ENCODE assay signal across 17 cellular contexts in genomic region chr15:100765458-100766224, GRCh38.
A peak's percentile ranks its signal among the peaks of the same experiment; 100 is the strongest.
DNase-seq lines count a peak whose midpoint lies in the region; ATAC-seq and TF ChIP-seq lines count a peak whose summit lies in the region.
"Had no signal": no experiment of that assay in that cellular context is flagged by ENCODE, and none has a peak within 500 bp of the region (broad histone marks: within the 10 kb centered on the region; RNA-seq: fewer than 3 reads in every experiment).

No MANE protein-coding gene starts in this region.

- peak; percentile 16 for DNase-seq in GM13976 (ENCODE audit: low spot score)
- peak; percentile 68 for DNase-seq in RWPE2 (ENCODE audit: low spot score)
- DNase-seq in endodermal cell, result peak; percentile 39
- DNase-seq in neuronal stem cell (ENCODE audit: low spot score), result no peak
- DNase-seq in RKO (ENCODE audit: low spot score), result no peak
- no peak for DNase-seq in T-helper 1 cell
- DNase-seq in hippocampal formation (lab: John Stamatoyannopoulos, UW), result no peak
- DNase-seq: activated CD4-positive, alpha-beta T cell treated with anti-CD3 and anti-CD28 coated beads for 48 hours; activated naive CD4-positive, alpha-beta T cell treated with anti-CD3 and anti-CD28 coated beads, Interleukin-2, amount 10 ng/mL, durations not matched to agents 7 days and 5 days; NCI-H1436 treated with DMSO at 0.1 percent for 48 hours; Right ventricle myocardium superior; stimulated activated naive CD8-positive, alpha-beta T cell treated with anti-CD3 and anti-CD28 coated beads, Interleukin-15, Interleukin-2, amounts not matched to agents 100 U/mL and 50 U/mL, for 24 hours; transverse colon had no signal

- no peaks in the 10 kb centered on the region for H3K79me1 ChIP-seq in neuronal stem cell (ENCODE audit: low read depth, low read length)

- TF ChIP-seq CTCF in GM13976 (IDR thresholded peaks at IDR 0.05; ENCODE audit: borderline replicate concordance, control extremely low read depth, extremely low read depth, insufficient read depth, missing control alignments) (no peak), RWPE2 (IDR thresholded peaks at IDR 0.05; ENCODE audit: poor library complexity, severe bottlenecking) (no peak), endodermal cell (conservative IDR thresholded peaks at IDR 0.05) (no peak)

- H3K9ac ChIP-seq in endodermal cell (ENCODE audit: extremely low read depth, low read length, poor library complexity, severe bottlenecking) (no peak overlapping the region), neuronal stem cell (ENCODE audit: low read depth, low read length, poor library complexity) (no peak overlapping the region)
- H3K9ac ChIP-seq: BLaER1 treated with 17β-estradiol and CSF1 and Interleukin-3, amounts not matched to agents 10 nM and 100 nM had no signal

- H3K4me1 Mint-ChIP-seq in endodermal cell, result peaks cover 33% of the 10 kb centered on the region
- H3K4me1 Mint-ChIP-seq: activated naive CD4-positive, alpha-beta T cell treated with anti-CD3 and anti-CD28 coated beads, Interleukin-2, amount 10 ng/mL, durations not matched to agents 7 days and 5 days had no signal

- H3K36me3 Mint-ChIP-seq in endodermal cell (ENCODE audit: low read depth), result no peaks in the 10 kb centered on the region
- H3K36me3 Mint-ChIP-seq: activated naive CD4-positive, alpha-beta T cell treated with anti-CD3 and anti-CD28 coated beads, Interleukin-2, amount 10 ng/mL, durations not matched to agents 7 days and 5 days had no signal

- H2BK12ac ChIP-seq in neuronal stem cell (ENCODE audit: low read length), result no peak overlapping the region

- H3K4ac ChIP-seq in neuronal stem cell (ENCODE audit: low read length), result peak overlapping the region; percentile 5

- H3K27me3 ChIP-seq in RWPE2 (ENCODE audit: insufficient read depth, poor library complexity, severe bottlenecking) (no peaks in the 10 kb centered on the region), endodermal cell (ENCODE audit: control insufficient read depth, insufficient read depth, low read length, poor library complexity, severe bottlenecking) (no peaks in the 10 kb centered on the region), neuronal stem cell (ENCODE audit: control insufficient read depth in 3 of 3, insufficient read depth in 3 of 3, low read depth in 1 of 3, low read length in 3 of 3) (no peaks in the 10 kb centered on the region)
- H3K27me3 ChIP-seq: transverse colon had no signal

- H3K4me2 ChIP-seq in neuronal stem cell (ENCODE audit: insufficient read depth, low read length, poor library complexity, severe bottlenecking), result no peak overlapping the region
- H3K4me2 ChIP-seq: BLaER1 treated with 17β-estradiol and CSF1 and Interleukin-3, amounts not matched to agents 10 nM and 100 nM had no signal

- H2AFZ ChIP-seq in neuronal stem cell (ENCODE audit: low read length), result no peak overlapping the region

- peaks cover 8% of the 10 kb centered on the region for H3K27me3 Mint-ChIP-seq in endodermal cell (ENCODE audit: insufficient read depth)

- peak overlapping the region; percentile 67 for H3K14ac ChIP-seq in neuronal stem cell (ENCODE audit: low read length)

- H2BK120ac ChIP-seq in neuronal stem cell (ENCODE audit: low read depth, low read length), result peak overlapping the region; percentile 26

- H3K36me3 ChIP-seq in RWPE2 (ENCODE audit: low read depth) (no peaks in the 10 kb centered on the region), endodermal cell (ENCODE audit: control insufficient read depth, insufficient read depth, low read length) (no peaks in the 10 kb centered on the region), neuronal stem cell (replicated peaks in 1 of 2; ENCODE audit: control insufficient read depth in 2 of 2, insufficient read depth in 2 of 2, low read length in 2 of 2) (no peaks in the 10 kb centered on the region)
- H3K36me3 ChIP-seq: BLaER1 treated with 17β-estradiol and CSF1 and Interleukin-3, amounts not matched to agents 10 nM and 100 nM; transverse colon had no signal

- in situ Hi-C loops in GM13976 (cut with MboI; ENCODE audit: low sequenced_read_pairs, unreplicated experiment), result no loop called here

- no peak overlapping the region for H3K27ac ChIP-seq in RWPE2 (ENCODE audit: poor library complexity, severe bottlenecking)
- H3K27ac ChIP-seq in endodermal cell (ENCODE audit: low read depth, low read length), result no peak overlapping the region
- no peak overlapping the region for H3K27ac ChIP-seq in neuronal stem cell (replicated peaks; ENCODE audit: low read length)
- H3K27ac ChIP-seq: BLaER1 treated with 17β-estradiol and CSF1 and Interleukin-3, amounts not matched to agents 10 nM and 100 nM; transverse colon had no signal

- H3K9me3 Mint-ChIP-seq in endodermal cell, result no peaks in the 10 kb centered on the region
- H3K9me3 Mint-ChIP-seq: activated naive CD4-positive, alpha-beta T cell treated with anti-CD3 and anti-CD28 coated beads, Interleukin-2, amount 10 ng/mL, durations not matched to agents 7 days and 5 days; neural crest cell had no signal

- H3K4me3 ChIP-seq in RWPE2 (ENCODE audit: severe bottlenecking) (no peak overlapping the region), endodermal cell (ENCODE audit: low read length) (no peak overlapping the region), neuronal stem cell (ENCODE audit: low read length in 2 of 2) (no peak overlapping the region)
- H3K4me3 ChIP-seq: BLaER1 treated with 17β-estradiol and CSF1 and Interleukin-3, amounts not matched to agents 10 nM and 100 nM; transverse colon had no signal

- H2BK15ac ChIP-seq in neuronal stem cell (ENCODE audit: low read length), result peak overlapping the region; percentile 65

- H3K4me1 ChIP-seq in RWPE2 (ENCODE audit: insufficient read depth, poor library complexity, severe bottlenecking), result no peaks in the 10 kb centered on the region
- peaks cover 6% of the 10 kb centered on the region for H3K4me1 ChIP-seq in endodermal cell (ENCODE audit: control insufficient read depth, insufficient read depth, low read length)
- H3K4me1 ChIP-seq in neuronal stem cell (ENCODE audit: control insufficient read depth in 2 of 2, insufficient read depth in 1 of 2, low read depth in 1 of 2, low read length in 2 of 2), result peaks cover 0 to 5% of the 10 kb centered on the region in 2 donors
- H3K4me1 ChIP-seq: transverse colon had no signal

- H4K91ac ChIP-seq in neuronal stem cell (ENCODE audit: low read depth, low read length, poor library complexity), result no peak overlapping the region

- no peak overlapping the region for H2BK5ac ChIP-seq in neuronal stem cell (ENCODE audit: low read length)

- no peak overlapping the region for H3K27ac Mint-ChIP-seq in endodermal cell
- H3K27ac Mint-ChIP-seq: activated naive CD4-positive, alpha-beta T cell treated with anti-CD3 and anti-CD28 coated beads, Interleukin-2, amount 10 ng/mL, durations not matched to agents 7 days and 5 days had no signal

- H3K23ac ChIP-seq in neuronal stem cell (ENCODE audit: low read depth, low read length, poor library complexity), result peak overlapping the region; percentile 67

- no peak overlapping the region for H4K8ac ChIP-seq in neuronal stem cell (ENCODE audit: low read depth, low read length)

- peak overlapping the region; percentile 33 for H3K18ac ChIP-seq in neuronal stem cell (ENCODE audit: low read length)

- H2AK5ac ChIP-seq in neuronal stem cell (ENCODE audit: low read depth, low read length), result peak overlapping the region; percentile 50

- ATAC-seq in RWPE2 (ENCODE audit: low read depth) (no peak), HG03139 (IDR thresholded peaks at IDR 0.05; ENCODE audit: unreplicated experiment) (no peak)
- ATAC-seq: HCT116 had no signal

- H3K4me3 Mint-ChIP-seq in endodermal cell, result peak overlapping the region; percentile 15
- H3K4me3 Mint-ChIP-seq: activated naive CD4-positive, alpha-beta T cell treated with anti-CD3 and anti-CD28 coated beads, Interleukin-2, amount 10 ng/mL, durations not matched to agents 7 days and 5 days; neural crest cell had no signal

- H3K9me3 ChIP-seq in RWPE2 (ENCODE audit: severe bottlenecking) (no peaks in the 10 kb centered on the region), endodermal cell (ENCODE audit: control insufficient read depth, low read length) (no peaks in the 10 kb centered on the region), neuronal stem cell (replicated peaks in 1 of 2; ENCODE audit: control insufficient read depth in 2 of 2, insufficient read depth in 1 of 2, low read depth in 1 of 2, low read length in 2 of 2) (no peaks in the 10 kb centered on the region)
- H3K9me3 ChIP-seq: transverse colon had no signal

- WGBS in endodermal cell (ENCODE audit: insufficient coverage in 1 of 2, insufficient read length in 1 of 2), 2 experiments, result 92 to 93% methylated on average over 17 to 24 of the region's 24 CpGs
- no CpG with 5 or more reads among the region's 24 CpGs for WGBS in neuronal stem cell (ENCODE audit: extremely low coverage in 2 of 2, insufficient read length in 2 of 2, insufficient replicate concordance in 1 of 2), 2 donors

Comparison
In these comparisons a context has a peak if more than half of its experiments do, and no peak if none do; other contexts are left out.
1. DNase-seq: peak in GM13976 (single experiment), RWPE2 (single experiment) and endodermal cell (single experiment); none in neuronal stem cell (single experiment), RKO (single experiment), T-helper 1 cell (0 of 5) and hippocampal formation (0 of 2).